8 cellular contexts compared by ENCODE assay signal in genomic region chr2:156400704-156401678, GRCh38. TPM values are rescaled to one million over a fixed set of nuclear protein-coding genes. Genes with fewer than 3 reads are reported as not detected.
A peak's percentile ranks its signal among the peaks of the same experiment; 100 is the strongest.
DNase-seq lines count a peak whose midpoint lies in the region; ATAC-seq and TF ChIP-seq lines count a peak whose summit lies in the region.

No MANE protein-coding gene starts in this region.

- peak overlapping the region; percentile 94 for H3K4me2 ChIP-seq in OCI-LY1 (ENCODE audit: low read length)

- DNase-seq in Caki2 (ENCODE audit: low read depth): peak; percentile 87
- DNase-seq in activated T-cell treated with anti-CD3 and anti-CD28 coated beads for 4 hours: peak; percentile 78
- no peak for DNase-seq in epithelial cell of prostate (ENCODE audit: low read depth, low spot score)
- DNase-seq in stimulated activated CD8-positive, alpha-beta memory T cell treated with anti-CD3 and anti-CD28 coated beads, Interleukin-15, amount 100 ng/mL, for 48 hours (ENCODE audit: low read depth in 2 of 2): peak; percentile 47 to 48

- H3F3A ChIP-seq in OCI-LY1 (ENCODE audit: insufficient read depth, low read length): no peaks in the 10 kb centered on the region

- no peak for TF ChIP-seq CTCF in OCI-LY1 (IDR thresholded peaks at IDR 0.05; ENCODE audit: low read length)

- H3K9me2 ChIP-seq in OCI-LY1 (ENCODE audit: low read depth, low read length): no peaks in the 10 kb centered on the region

- H4K20me1 ChIP-seq in OCI-LY1 (ENCODE audit: insufficient read depth, low read length): no peaks in the 10 kb centered on the region

- peaks cover 14% of the 10 kb centered on the region for H3K27me3 ChIP-seq in HUES64 (ENCODE audit: insufficient read depth, low read length)
- no peaks in the 10 kb centered on the region for H3K27me3 ChIP-seq in OCI-LY1 (ENCODE audit: insufficient read depth, low read length)
- no peaks in the 10 kb centered on the region for H3K27me3 ChIP-seq in mononuclear cell (ENCODE audit: insufficient read depth, low read length)

- H3K4me3 ChIP-seq in HUES64 (ENCODE audit: low read length) (peak overlapping the region; percentile 83), OCI-LY1 (ENCODE audit: low read depth, low read length, poor library complexity, severe bottlenecking) (peak overlapping the region; percentile 77), mononuclear cell (ENCODE audit: low read length) (peak overlapping the region; percentile 70)

- peak; percentile 74 for ATAC-seq in GM21528 (IDR thresholded peaks at IDR 0.05; ENCODE audit: low FRiP score, unreplicated experiment)

- H3K36me3 ChIP-seq in HUES64 (ENCODE audit: insufficient read depth, low read length) (no peaks in the 10 kb centered on the region), OCI-LY1 (ENCODE audit: insufficient read depth, low read length) (no peaks in the 10 kb centered on the region)

- in situ Hi-C loops in Caki2 (cut with HindIII; ENCODE audit: low pct_unique_long_range_greater_than_20kb, low sequenced_read_pairs): no loop called here

- H3K9me3 ChIP-seq in HUES64 (ENCODE audit: insufficient read depth, low read depth, low read length): no peaks in the 10 kb centered on the region
- H3K9me3 ChIP-seq in OCI-LY1 (ENCODE audit: low read length): no peaks in the 10 kb centered on the region
- H3K9me3 ChIP-seq in mononuclear cell (ENCODE audit: low read depth, low read length): no peaks in the 10 kb centered on the region

- no peaks in the 10 kb centered on the region for H3K79me2 ChIP-seq in OCI-LY1 (ENCODE audit: insufficient read depth, low read length)

- no peak overlapping the region for H2AFZ ChIP-seq in OCI-LY1 (ENCODE audit: low read length)

- WGBS in HUES64: under 1% methylated on average over 19 of the region's 19 CpGs

- H3K4me1 ChIP-seq in HUES64 (ENCODE audit: insufficient read depth, low read length) (peaks cover 4% of the 10 kb centered on the region; the same call in 1 of the 2 replicates), OCI-LY1 (ENCODE audit: insufficient read depth, low read length, severe bottlenecking) (peaks cover 17% of the 10 kb centered on the region), mononuclear cell (ENCODE audit: insufficient read depth, low read length) (peaks cover 47% of the 10 kb centered on the region)

- H3K27ac ChIP-seq in HUES64 (ENCODE audit: low read depth, low read length) (0 out of 2 replicates have a peak overlapping the region, but pooled peaks have one; percentile 18), OCI-LY1 (ENCODE audit: low read depth, low read length, poor library complexity, severe bottlenecking) (peak overlapping the region; percentile 73), epithelial cell of prostate (peak overlapping the region; percentile 83)

- peak overlapping the region; percentile 65 for H3K9ac ChIP-seq in HUES64 (ENCODE audit: low read depth, low read length)
- peak overlapping the region; percentile 75 for H3K9ac ChIP-seq in OCI-LY1 (ENCODE audit: low read length)

RNA-seq across cellular contexts. Expression of gene GPD2, which starts 35.2 kb away (rescaled TPM):
- total RNA-seq in Caki2 (2014; rRNA removed; shearing (Covaris generic); ENCODE audit: low replicate concordance): 21.3 and 22.5 TPM in 2 replicates
- polyA plus RNA-seq in HUES64 (2013, experiment 1 of 2): 31.7 TPM
- 39.5 TPM for polyA plus RNA-seq in HUES64 (2013, experiment 2 of 2)
- total RNA-seq in mononuclear cell: 17.5 TPM

Comparison
In these comparisons a context has a peak if more than half of its experiments do, and no peak if none do; other contexts are left out.
1. H3K27ac ChIP-seq: peak in every context shown above with its lines; median percentile 83 in epithelial cell of prostate; 73 in OCI-LY1; 18 in HUES64.